In the genomic region with DNA sequence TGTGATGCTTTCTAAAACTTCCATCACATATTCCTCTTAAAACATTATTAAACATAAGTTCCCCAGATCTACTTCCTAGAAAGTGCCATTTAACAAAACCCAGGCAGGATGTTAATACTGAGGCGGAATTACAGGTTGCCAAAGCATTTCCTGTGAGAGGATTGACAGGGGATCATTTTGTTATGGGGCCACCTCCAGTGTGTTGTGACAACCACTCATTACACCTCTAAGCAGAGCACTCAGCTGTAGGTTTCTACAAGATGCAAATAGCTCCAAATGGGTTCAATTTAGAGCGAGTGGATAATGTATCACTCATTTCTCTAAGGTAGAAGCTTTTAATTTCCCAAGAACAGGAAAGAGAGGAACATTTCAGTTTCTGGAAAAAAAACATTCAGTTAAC, we compare ENCODE assay signal across 1 cellular context.
TF ChIP-seq lines count a peak whose summit lies in the region.

No MANE protein-coding gene starts in this region.

TF ChIP-seq in WTC11, 78 proteins besides CTCF, POLR2A, EP300 and RAD21 (continued from another document):
- TF ChIP-seq, protein P1, sequence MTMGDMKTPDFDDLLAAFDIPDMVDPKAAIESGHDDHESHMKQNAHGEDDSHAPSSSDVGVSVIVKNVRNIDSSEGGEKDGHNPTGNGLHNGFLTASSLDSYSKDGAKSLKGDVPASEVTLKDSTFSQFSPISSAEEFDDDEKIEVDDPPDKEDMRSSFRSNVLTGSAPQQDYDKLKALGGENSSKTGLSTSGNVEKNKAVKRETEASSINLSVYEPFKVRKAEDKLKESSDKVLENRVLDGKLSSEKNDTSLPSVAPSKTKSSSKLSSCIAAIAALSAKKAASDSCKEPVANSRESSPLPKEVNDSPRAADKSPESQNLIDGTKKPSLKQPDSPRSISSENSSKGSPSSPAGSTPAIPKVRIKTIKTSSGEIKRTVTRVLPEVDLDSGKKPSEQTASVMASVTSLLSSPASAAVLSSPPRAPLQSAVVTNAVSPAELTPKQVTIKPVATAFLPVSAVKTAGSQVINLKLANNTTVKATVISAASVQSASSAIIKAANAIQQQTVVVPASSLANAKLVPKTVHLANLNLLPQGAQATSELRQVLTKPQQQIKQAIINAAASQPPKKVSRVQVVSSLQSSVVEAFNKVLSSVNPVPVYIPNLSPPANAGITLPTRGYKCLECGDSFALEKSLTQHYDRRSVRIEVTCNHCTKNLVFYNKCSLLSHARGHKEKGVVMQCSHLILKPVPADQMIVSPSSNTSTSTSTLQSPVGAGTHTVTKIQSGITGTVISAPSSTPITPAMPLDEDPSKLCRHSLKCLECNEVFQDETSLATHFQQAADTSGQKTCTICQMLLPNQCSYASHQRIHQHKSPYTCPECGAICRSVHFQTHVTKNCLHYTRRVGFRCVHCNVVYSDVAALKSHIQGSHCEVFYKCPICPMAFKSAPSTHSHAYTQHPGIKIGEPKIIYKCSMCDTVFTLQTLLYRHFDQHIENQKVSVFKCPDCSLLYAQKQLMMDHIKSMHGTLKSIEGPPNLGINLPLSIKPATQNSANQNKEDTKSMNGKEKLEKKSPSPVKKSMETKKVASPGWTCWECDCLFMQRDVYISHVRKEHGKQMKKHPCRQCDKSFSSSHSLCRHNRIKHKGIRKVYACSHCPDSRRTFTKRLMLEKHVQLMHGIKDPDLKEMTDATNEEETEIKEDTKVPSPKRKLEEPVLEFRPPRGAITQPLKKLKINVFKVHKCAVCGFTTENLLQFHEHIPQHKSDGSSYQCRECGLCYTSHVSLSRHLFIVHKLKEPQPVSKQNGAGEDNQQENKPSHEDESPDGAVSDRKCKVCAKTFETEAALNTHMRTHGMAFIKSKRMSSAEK (CRISPR knock-in tag; IDR thresholded peaks at IDR 0.05; ENCODE audit: borderline replicate concordance) = no peak
- no peak for TF ChIP-seq NFATC4 (CRISPR knock-in tag; IDR thresholded peaks at IDR 0.05)
- no peak for TF ChIP-seq MAX (CRISPR knock-in tag; IDR thresholded peaks at IDR 0.05)
- TF ChIP-seq, protein P2, sequence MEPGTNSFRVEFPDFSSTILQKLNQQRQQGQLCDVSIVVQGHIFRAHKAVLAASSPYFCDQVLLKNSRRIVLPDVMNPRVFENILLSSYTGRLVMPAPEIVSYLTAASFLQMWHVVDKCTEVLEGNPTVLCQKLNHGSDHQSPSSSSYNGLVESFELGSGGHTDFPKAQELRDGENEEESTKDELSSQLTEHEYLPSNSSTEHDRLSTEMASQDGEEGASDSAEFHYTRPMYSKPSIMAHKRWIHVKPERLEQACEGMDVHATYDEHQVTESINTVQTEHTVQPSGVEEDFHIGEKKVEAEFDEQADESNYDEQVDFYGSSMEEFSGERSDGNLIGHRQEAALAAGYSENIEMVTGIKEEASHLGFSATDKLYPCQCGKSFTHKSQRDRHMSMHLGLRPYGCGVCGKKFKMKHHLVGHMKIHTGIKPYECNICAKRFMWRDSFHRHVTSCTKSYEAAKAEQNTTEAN (CRISPR knock-in tag; IDR thresholded peaks at IDR 0.05) = no peak
- TF ChIP-seq, protein P3, sequence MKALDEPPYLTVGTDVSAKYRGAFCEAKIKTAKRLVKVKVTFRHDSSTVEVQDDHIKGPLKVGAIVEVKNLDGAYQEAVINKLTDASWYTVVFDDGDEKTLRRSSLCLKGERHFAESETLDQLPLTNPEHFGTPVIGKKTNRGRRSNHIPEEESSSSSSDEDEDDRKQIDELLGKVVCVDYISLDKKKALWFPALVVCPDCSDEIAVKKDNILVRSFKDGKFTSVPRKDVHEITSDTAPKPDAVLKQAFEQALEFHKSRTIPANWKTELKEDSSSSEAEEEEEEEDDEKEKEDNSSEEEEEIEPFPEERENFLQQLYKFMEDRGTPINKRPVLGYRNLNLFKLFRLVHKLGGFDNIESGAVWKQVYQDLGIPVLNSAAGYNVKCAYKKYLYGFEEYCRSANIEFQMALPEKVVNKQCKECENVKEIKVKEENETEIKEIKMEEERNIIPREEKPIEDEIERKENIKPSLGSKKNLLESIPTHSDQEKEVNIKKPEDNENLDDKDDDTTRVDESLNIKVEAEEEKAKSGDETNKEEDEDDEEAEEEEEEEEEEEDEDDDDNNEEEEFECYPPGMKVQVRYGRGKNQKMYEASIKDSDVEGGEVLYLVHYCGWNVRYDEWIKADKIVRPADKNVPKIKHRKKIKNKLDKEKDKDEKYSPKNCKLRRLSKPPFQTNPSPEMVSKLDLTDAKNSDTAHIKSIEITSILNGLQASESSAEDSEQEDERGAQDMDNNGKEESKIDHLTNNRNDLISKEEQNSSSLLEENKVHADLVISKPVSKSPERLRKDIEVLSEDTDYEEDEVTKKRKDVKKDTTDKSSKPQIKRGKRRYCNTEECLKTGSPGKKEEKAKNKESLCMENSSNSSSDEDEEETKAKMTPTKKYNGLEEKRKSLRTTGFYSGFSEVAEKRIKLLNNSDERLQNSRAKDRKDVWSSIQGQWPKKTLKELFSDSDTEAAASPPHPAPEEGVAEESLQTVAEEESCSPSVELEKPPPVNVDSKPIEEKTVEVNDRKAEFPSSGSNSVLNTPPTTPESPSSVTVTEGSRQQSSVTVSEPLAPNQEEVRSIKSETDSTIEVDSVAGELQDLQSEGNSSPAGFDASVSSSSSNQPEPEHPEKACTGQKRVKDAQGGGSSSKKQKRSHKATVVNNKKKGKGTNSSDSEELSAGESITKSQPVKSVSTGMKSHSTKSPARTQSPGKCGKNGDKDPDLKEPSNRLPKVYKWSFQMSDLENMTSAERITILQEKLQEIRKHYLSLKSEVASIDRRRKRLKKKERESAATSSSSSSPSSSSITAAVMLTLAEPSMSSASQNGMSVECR (CRISPR knock-in tag; IDR thresholded peaks at IDR 0.05; ENCODE audit: borderline replicate concordance) = no peak
- TF ChIP-seq CDX4 (CRISPR knock-in tag; IDR thresholded peaks at IDR 0.05; ENCODE audit: borderline replicate concordance) = no peak
- TF ChIP-seq, protein P4, sequence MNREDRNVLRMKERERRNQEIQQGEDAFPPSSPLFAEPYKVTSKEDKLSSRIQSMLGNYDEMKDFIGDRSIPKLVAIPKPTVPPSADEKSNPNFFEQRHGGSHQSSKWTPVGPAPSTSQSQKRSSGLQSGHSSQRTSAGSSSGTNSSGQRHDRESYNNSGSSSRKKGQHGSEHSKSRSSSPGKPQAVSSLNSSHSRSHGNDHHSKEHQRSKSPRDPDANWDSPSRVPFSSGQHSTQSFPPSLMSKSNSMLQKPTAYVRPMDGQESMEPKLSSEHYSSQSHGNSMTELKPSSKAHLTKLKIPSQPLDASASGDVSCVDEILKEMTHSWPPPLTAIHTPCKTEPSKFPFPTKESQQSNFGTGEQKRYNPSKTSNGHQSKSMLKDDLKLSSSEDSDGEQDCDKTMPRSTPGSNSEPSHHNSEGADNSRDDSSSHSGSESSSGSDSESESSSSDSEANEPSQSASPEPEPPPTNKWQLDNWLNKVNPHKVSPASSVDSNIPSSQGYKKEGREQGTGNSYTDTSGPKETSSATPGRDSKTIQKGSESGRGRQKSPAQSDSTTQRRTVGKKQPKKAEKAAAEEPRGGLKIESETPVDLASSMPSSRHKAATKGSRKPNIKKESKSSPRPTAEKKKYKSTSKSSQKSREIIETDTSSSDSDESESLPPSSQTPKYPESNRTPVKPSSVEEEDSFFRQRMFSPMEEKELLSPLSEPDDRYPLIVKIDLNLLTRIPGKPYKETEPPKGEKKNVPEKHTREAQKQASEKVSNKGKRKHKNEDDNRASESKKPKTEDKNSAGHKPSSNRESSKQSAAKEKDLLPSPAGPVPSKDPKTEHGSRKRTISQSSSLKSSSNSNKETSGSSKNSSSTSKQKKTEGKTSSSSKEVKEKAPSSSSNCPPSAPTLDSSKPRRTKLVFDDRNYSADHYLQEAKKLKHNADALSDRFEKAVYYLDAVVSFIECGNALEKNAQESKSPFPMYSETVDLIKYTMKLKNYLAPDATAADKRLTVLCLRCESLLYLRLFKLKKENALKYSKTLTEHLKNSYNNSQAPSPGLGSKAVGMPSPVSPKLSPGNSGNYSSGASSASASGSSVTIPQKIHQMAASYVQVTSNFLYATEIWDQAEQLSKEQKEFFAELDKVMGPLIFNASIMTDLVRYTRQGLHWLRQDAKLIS (CRISPR knock-in tag; IDR thresholded peaks at IDR 0.05; ENCODE audit: borderline replicate concordance) = no peak
- TF ChIP-seq ZNF138 (CRISPR knock-in tag; conservative IDR thresholded peaks at IDR 0.05) = no peak
- TF ChIP-seq IRF2 (CRISPR knock-in tag; IDR thresholded peaks at IDR 0.05; ENCODE audit: borderline replicate concordance, low read depth) = no peak
- TF ChIP-seq ZNF263 (CRISPR knock-in tag; IDR thresholded peaks at IDR 0.05; ENCODE audit: low read depth) = no peak
